9 cellular contexts compared by ENCODE assay signal in the genomic region with DNA sequence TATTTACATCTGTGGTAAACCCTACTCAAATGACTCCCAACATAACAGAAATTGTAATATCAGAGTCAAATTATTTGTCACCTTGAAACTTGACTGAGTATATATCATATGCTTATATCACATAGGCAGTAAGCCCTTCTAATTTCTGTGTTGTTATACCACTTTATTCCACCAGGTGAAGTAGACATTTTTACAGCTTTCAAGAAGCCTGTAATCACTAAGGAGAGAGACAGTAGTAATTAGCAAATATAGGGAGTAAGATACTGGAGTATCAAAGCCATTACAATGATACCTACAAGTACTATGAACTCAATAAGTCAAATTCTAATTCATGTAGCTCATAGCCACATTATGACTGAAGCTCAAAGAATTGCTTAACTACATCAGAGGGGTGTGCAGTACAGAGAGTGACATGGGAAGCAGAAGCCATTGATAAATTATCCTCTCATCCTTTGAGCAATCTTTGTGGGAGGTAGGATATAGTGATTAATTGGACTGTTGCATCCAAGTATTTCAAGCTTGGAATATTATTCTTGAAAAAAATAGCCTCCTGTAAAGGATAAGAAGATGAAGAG.
DNase-seq lines count a peak whose midpoint lies in the region; ATAC-seq and TF ChIP-seq lines count a peak whose summit lies in the region.
"Had no signal": no experiment of that assay in that cellular context is flagged by ENCODE, and none has a peak within 500 bp of the region (broad histone marks: within the 10 kb centered on the region; RNA-seq: fewer than 3 reads in every experiment).

No MANE protein-coding gene starts in this region.

- H3K27me3 ChIP-seq in gastrocnemius medialis (no peaks in the 10 kb centered on the region), transverse colon (no peaks in the 10 kb centered on the region)
- H3K27me3 ChIP-seq: ovary had no signal

- H3K27ac ChIP-seq in gastrocnemius medialis: no peak overlapping the region
- H3K27ac ChIP-seq in transverse colon: no peak overlapping the region
- H3K27ac ChIP-seq: ovary had no signal

- DNase-seq in AG10803 (ENCODE audit: low read depth): no peak
- peak; percentile 14 for DNase-seq in astrocyte of the spinal cord (ENCODE audit: low read depth, low spot score)
- DNase-seq in effector CD4-positive, alpha-beta T cell: no peak
- DNase-seq in gastrocnemius medialis: no peak
- DNase-seq in transverse colon: no peak
- DNase-seq: ovary had no signal

- ATAC-seq in GM19452 (IDR thresholded peaks at IDR 0.05; ENCODE audit: unreplicated experiment): peak; percentile 83
- ATAC-seq in HG03460 (IDR thresholded peaks at IDR 0.05; ENCODE audit: unreplicated experiment): peak; percentile 76
- no peak for ATAC-seq in gastrocnemius medialis
- no peak for ATAC-seq in GM19397 (IDR thresholded peaks at IDR 0.05; ENCODE audit: unreplicated experiment)

- no peaks in the 10 kb centered on the region for H3K9me3 ChIP-seq in gastrocnemius medialis
- no peaks in the 10 kb centered on the region for H3K9me3 ChIP-seq in transverse colon
- H3K9me3 ChIP-seq: ovary had no signal

- in situ Hi-C loops in astrocyte of the spinal cord (cut with HindIII; ENCODE audit: low sequenced_read_pairs) (no loop called here), gastrocnemius medialis (cut with MboI; ENCODE audit: low sequenced_read_pairs in 4 of 4) (no loop called here), transverse colon (cut with MboI; ENCODE audit: low pct_ligation_motif_present in 1 of 4, low pct_unique_long_range_greater_than_20kb in 1 of 4, low sequenced_read_pairs in 3 of 4) (no loop called here)

- no peak for TF ChIP-seq POLR2A in gastrocnemius medialis (IDR thresholded peaks at IDR 0.05)
- TF ChIP-seq POLR2A in transverse colon (IDR thresholded peaks at IDR 0.05): no peak

- H3K4me1 ChIP-seq in gastrocnemius medialis (no peaks in the 10 kb centered on the region), transverse colon (no peaks in the 10 kb centered on the region)

- H3K36me3 ChIP-seq in gastrocnemius medialis: no peaks in the 10 kb centered on the region
- H3K36me3 ChIP-seq in transverse colon: no peaks in the 10 kb centered on the region
- H3K36me3 ChIP-seq: ovary had no signal

- H3K4me3 ChIP-seq in AG10803 (ENCODE audit: low read length) (no peak overlapping the region), astrocyte of the spinal cord (ENCODE audit: low read depth, low read length) (no peak overlapping the region), gastrocnemius medialis (no peak overlapping the region), transverse colon (no peak overlapping the region)
- H3K4me3 ChIP-seq: ovary had no signal

- TF ChIP-seq CTCF in AG10803 (conservative IDR thresholded peaks at IDR 0.05; ENCODE audit: low read length): peak; percentile 38
- TF ChIP-seq CTCF in astrocyte of the spinal cord (IDR thresholded peaks at IDR 0.05; ENCODE audit: low read depth, low read length): peak; percentile 22
- TF ChIP-seq CTCF in gastrocnemius medialis (IDR thresholded peaks at IDR 0.05 in 4 of 5, conservative IDR thresholded peaks at IDR 0.05 in 1 of 5): no peak
- peak in 1 of 5 experiments; percentile 27 for TF ChIP-seq CTCF in transverse colon (IDR thresholded peaks at IDR 0.05)

- TF ChIP-seq EP300 in transverse colon (IDR thresholded peaks at IDR 0.05; ENCODE audit: low read depth): no peak

- intact Hi-C loops in gastrocnemius medialis (cut with DNase I; ENCODE audit: low total_unique reads) (no loop called here), transverse colon (cut with DNase I; ENCODE audit: low total_unique reads) (no loop called here)

Comparison
In these comparisons a context has a peak if more than half of its experiments do, and no peak if none do; other contexts are left out.
1. CTCF ChIP-seq: peak in AG10803 (single experiment) and astrocyte of the spinal cord (single experiment); none in gastrocnemius medialis (0 of 5).
2. ATAC-seq: peak in GM19452 (single experiment) and HG03460 (single experiment); none in gastrocnemius medialis (0 of 2) and GM19397 (single experiment).